Comparison of ENCODE assay signal across 1 cellular context in the genomic region with DNA sequence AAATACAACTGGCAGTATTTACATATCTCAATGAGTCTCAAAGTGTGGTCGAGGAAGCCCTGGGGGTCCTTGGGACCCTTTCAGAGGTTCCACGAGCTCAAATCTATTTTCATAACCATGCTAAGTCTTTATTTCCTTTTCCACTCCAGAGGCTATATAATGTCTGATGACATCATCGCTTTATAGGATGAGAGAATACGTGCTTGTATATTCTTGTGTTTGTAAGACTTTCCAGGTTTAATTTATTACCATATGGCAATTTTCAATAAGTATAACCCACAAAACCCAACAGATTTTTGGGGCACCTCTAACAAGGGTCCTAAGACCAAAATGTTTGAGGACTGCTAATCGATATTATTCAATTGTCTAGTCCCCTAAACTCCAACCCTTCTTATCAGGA.
TF ChIP-seq lines count a peak whose summit lies in the region.

No MANE protein-coding gene starts in this region.

TF ChIP-seq in IMR-90, 13 proteins besides CTCF, POLR2A, EP300 and RAD21 (continued from another document):
- TF ChIP-seq MAFK (IDR thresholded peaks at IDR 0.05; ENCODE audit: low read depth, low read length) (no peak), CHD1 (IDR thresholded peaks at IDR 0.05; ENCODE audit: low read depth, low read length) (no peak), BHLHE40 (IDR thresholded peaks at IDR 0.05; ENCODE audit: low read depth, low read length) (no peak), CEBPB (IDR thresholded peaks at IDR 0.05; ENCODE audit: low read depth, low read length) (no peak)
- TF ChIP-seq, protein P1, sequence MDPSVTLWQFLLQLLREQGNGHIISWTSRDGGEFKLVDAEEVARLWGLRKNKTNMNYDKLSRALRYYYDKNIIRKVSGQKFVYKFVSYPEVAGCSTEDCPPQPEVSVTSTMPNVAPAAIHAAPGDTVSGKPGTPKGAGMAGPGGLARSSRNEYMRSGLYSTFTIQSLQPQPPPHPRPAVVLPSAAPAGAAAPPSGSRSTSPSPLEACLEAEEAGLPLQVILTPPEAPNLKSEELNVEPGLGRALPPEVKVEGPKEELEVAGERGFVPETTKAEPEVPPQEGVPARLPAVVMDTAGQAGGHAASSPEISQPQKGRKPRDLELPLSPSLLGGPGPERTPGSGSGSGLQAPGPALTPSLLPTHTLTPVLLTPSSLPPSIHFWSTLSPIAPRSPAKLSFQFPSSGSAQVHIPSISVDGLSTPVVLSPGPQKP (IDR thresholded peaks at IDR 0.05; ENCODE audit: borderline replicate concordance, low read depth, low read length) = no peak
TF ChIP-seq in IMR-90: peak in this region for 0.
